In genomic region chr15:86850939-86851338, GRCh38 we compare ENCODE assay signal across 26 cellular contexts.
"Had no signal": no experiment of that assay in that cellular context is flagged by ENCODE, and none has a peak within 500 bp of the region (broad histone marks: within the 10 kb centered on the region; RNA-seq: fewer than 3 reads in every experiment).

No MANE protein-coding gene starts in this region.

- DNase-seq: stimulated activated CD4-positive, alpha-beta T cell treated with anti-CD3 and anti-CD28 coated beads, Interleukin-2, amount 100 ng/mL, for 48 hours; stimulated activated CD4-positive, alpha-beta T cell treated with anti-CD3 and anti-CD28 coated beads, Interleukin-4, amount 100 ng/mL, for 1 hour; stimulated activated CD4-positive, alpha-beta T cell treated with anti-CD3 and anti-CD28 coated beads, Interleukin-4, amount 100 ng/mL, for 24 hours; stimulated activated CD4-positive, alpha-beta T cell treated with anti-CD3 and anti-CD28 coated beads, Interleukin-4, amount 100 ng/mL, for 4 hours; stimulated activated CD8-positive, alpha-beta memory T cell treated with anti-CD3 and anti-CD28 coated beads, Interleukin-4, amount 100 ng/mL, for 48 hours; stimulated activated naive B cell treated with anti-CD40 and anti-IgM and Interleukin-4, amounts not matched to agents 10 μg/mL and 1 μg/mL and 100 μg/mL, for 72 hours; stimulated activated naive CD4-positive, alpha-beta T cell; stimulated activated naive CD4-positive, alpha-beta T cell treated with Interleukin-2 at 50 U/mL for 16 hours; stimulated activated naive CD8-positive, alpha-beta T cell treated with anti-CD3 and anti-CD28 coated beads, Interleukin-15, amount 100 ng/mL, for 72 hours; stimulated activated naive CD8-positive, alpha-beta T cell treated with anti-CD3 and anti-CD28 coated beads, Interleukin-15, Interleukin-2, amounts not matched to agents 100 U/mL and 50 U/mL, for 24 hours; stomach; substantia nigra; testis; thyroid gland; tibial artery; transverse colon; trophoblast cell; upper lobe of left lung; upper lobe of right lung; uterus had no signal

- H3K27ac ChIP-seq: stomach, suprapubic skin, testis, thoracic aorta, thyroid gland, tibial artery, tibial nerve, transverse colon, upper lobe of left lung, upper lobe of right lung, uterus, vagina had no signal

- H3K27me3 ChIP-seq: stomach, suprapubic skin, testis, thyroid gland, tibial artery, tibial nerve, transverse colon, upper lobe of left lung, upper lobe of right lung, uterus, vagina had no signal

- H3K4me3 ChIP-seq: stomach, suprapubic skin, testis, thoracic aorta, thyroid gland, tibial artery, tibial nerve, transverse colon, upper lobe of left lung, upper lobe of right lung, uterus, vagina had no signal

- H3K9me3 ChIP-seq: suprapubic skin, testis, thoracic aorta, thyroid gland, tibial artery, transverse colon, upper lobe of left lung, upper lobe of right lung, uterus, vagina had no signal

- ATAC-seq: stimulated activated effector memory CD8-positive, alpha-beta T cell treated with anti-CD3 and anti-CD28 coated beads, Interleukin-12 subunit alpha, Interleukin-12 subunit beta, amount 100 ng/mL, for 72 hours; stimulated activated memory B cell treated with anti-CD40 and anti-IgM and Interleukin-4, amounts not matched to agents 10 μg/mL and 1 μg/mL and 100 μg/mL, for 72 hours; stimulated activated naive B cell treated with anti-CD40 and anti-IgM and Interleukin-4, amounts not matched to agents 10 μg/mL and 1 μg/mL and 100 μg/mL, for 72 hours; stimulated activated naive CD8-positive, alpha-beta T cell treated with anti-CD3 and anti-CD28 coated beads, Interleukin-15, amount 100 ng/mL, for 72 hours; stimulated activated naive CD8-positive, alpha-beta T cell treated with anti-CD3 and anti-CD28 coated beads, Interleukin-15, Interleukin-2, amounts not matched to agents 100 U/mL and 50 U/mL, for 24 hours; upper lobe of right lung had no signal

- H3K36me3 ChIP-seq: stomach, suprapubic skin, thoracic aorta, thyroid gland, tibial artery, tibial nerve, transverse colon, upper lobe of left lung, upper lobe of right lung, uterus, vagina had no signal

- H3K4me1 ChIP-seq: stomach, suprapubic skin, testis, tibial artery, transverse colon, upper lobe of left lung, upper lobe of right lung, uterus, vagina had no signal
